ENCODE assay signal across 6 cellular contexts in genomic region chr22:24011735-24012068, GRCh38. TPM values are rescaled to one million over a fixed set of nuclear protein-coding genes. Genes with fewer than 3 reads are reported as not detected.
DNase-seq lines count a peak whose midpoint lies in the region; ATAC-seq and TF ChIP-seq lines count a peak whose summit lies in the region.

No MANE protein-coding gene starts in this region.

- H3K9me3 Mint-ChIP-seq in activated T-cell treated with anti-CD3 and anti-CD28 coated beads, Interleukin-2, amount 50 U/mL, for 72 hours: peaks cover 0 to 1% of the 10 kb centered on the region in 2 donors

- peak overlapping the region; percentile 97 for H3K4me3 ChIP-seq in colonic mucosa
- H3K4me3 ChIP-seq in psoas muscle: peak overlapping the region; percentile 100

- ATAC-seq in activated T-cell treated with anti-CD3 and anti-CD28 coated beads, Interleukin-2, amount 50 U/mL, for 72 hours (replicated peaks in 1 of 2): no peak
- peak in 1 of 4 donors; percentile 16 for ATAC-seq in psoas muscle

- H3K27ac ChIP-seq in colonic mucosa (peak overlapping the region; percentile 88), psoas muscle (peak overlapping the region; percentile 85)

- WGBS in psoas muscle, 3 donors: 0 to 1% (median 1%) methylated on average over 10 of the region's 10 CpGs

- H3K9me3 ChIP-seq in colonic mucosa (no peaks in the 10 kb centered on the region), psoas muscle (no peaks in the 10 kb centered on the region)

- intact Hi-C loops in colonic mucosa (cut with DNase I): no loop called here
- intact Hi-C loops in psoas muscle (cut with DNase I): no loop called here

- H3K4me1 Mint-ChIP-seq in activated T-cell treated with anti-CD3 and anti-CD28 coated beads, Interleukin-2, amount 50 U/mL, for 72 hours (ENCODE audit: low read depth): peaks cover 37% of the 10 kb centered on the region

- peak overlapping the region; percentile 85 for H3K27ac Mint-ChIP-seq in activated T-cell treated with anti-CD3 and anti-CD28 coated beads, Interleukin-2, amount 50 U/mL, for 72 hours

- no peaks in the 10 kb centered on the region for H3K27me3 Mint-ChIP-seq in activated T-cell treated with anti-CD3 and anti-CD28 coated beads, Interleukin-2, amount 50 U/mL, for 72 hours (ENCODE audit: low read depth)

- no peak for TF ChIP-seq CTCF in colonic mucosa (IDR thresholded peaks at IDR 0.05)
- no peak for TF ChIP-seq CTCF in psoas muscle (IDR thresholded peaks at IDR 0.05)

- H3K36me3 ChIP-seq in colonic mucosa (no peaks in the 10 kb centered on the region), psoas muscle (ENCODE audit: insufficient read depth in 1 of 2, low read depth in 1 of 2) (no peaks in the 10 kb centered on the region)

- no peaks in the 10 kb centered on the region for H3K27me3 ChIP-seq in colonic mucosa
- H3K27me3 ChIP-seq in psoas muscle (ENCODE audit: insufficient read depth in 3 of 3, low read length in 2 of 3): no peaks in the 10 kb centered on the region

- H3K4me1 ChIP-seq in colonic mucosa (no peaks in the 10 kb centered on the region), psoas muscle (peaks cover 11% of the 10 kb centered on the region)

- DNase-seq in activated T-cell treated with anti-CD3 and anti-CD28 coated beads, Interleukin-2, amount 50 U/mL, for 72 hours: no peak
- DNase-seq in activated T-cell treated with anti-CD3 and anti-CD28 coated beads for 4 hours (no peak), colonic mucosa (no peak), psoas muscle (no peak), NCI-H1694 (lab: John Stamatoyannopoulos, UW) (no peak), midbrain (lab: John Stamatoyannopoulos, UW) (no peak)

- peaks cover 0 to 5% of the 10 kb centered on the region in 2 donors for H3K36me3 Mint-ChIP-seq in activated T-cell treated with anti-CD3 and anti-CD28 coated beads, Interleukin-2, amount 50 U/mL, for 72 hours (ENCODE audit: insufficient read depth in 2 of 2)

- H3K4me3 Mint-ChIP-seq in activated T-cell treated with anti-CD3 and anti-CD28 coated beads, Interleukin-2, amount 50 U/mL, for 72 hours: peak overlapping the region; percentile 94

- peak overlapping the region; percentile 80 to 89 for H3K9ac ChIP-seq in colonic mucosa (ENCODE audit: low read depth in 2 of 2, low read length in 2 of 2)

RNA-seq across cellular contexts. Expression of gene CABIN1, which starts 0.6 kb away (rescaled TPM):
- total RNA-seq in activated T-cell treated with anti-CD3 and anti-CD28 coated beads, Interleukin-2, amount 50 U/mL, for 72 hours: 10 to 100 TPM; 69.2 to 73.4 TPM
- total RNA-seq in colonic mucosa (10 to 100 TPM; 46.3 to 85.2 TPM), psoas muscle (10 to 100 TPM; 14.9 to 23.8 (median 21.1) TPM)
- 10 to 100 TPM; 10.5 to 14.1 (median 14.0) TPM for polyA plus RNA-seq in psoas muscle

RNA-seq across cellular contexts. Expression of gene GSTT4, which starts 6.4 kb away (rescaled TPM):
- not detected for total RNA-seq in activated T-cell treated with anti-CD3 and anti-CD28 coated beads, Interleukin-2, amount 50 U/mL, for 72 hours
- total RNA-seq in colonic mucosa: not detected
- not detected for total RNA-seq in psoas muscle
- polyA plus RNA-seq in psoas muscle: not detected

RNA-seq across cellular contexts. Expression of gene GSTT2, which starts 31.8 kb away (rescaled TPM):
- not detected for total RNA-seq in activated T-cell treated with anti-CD3 and anti-CD28 coated beads, Interleukin-2, amount 50 U/mL, for 72 hours
- not detected for total RNA-seq in colonic mucosa
- under 1 TPM in 1 of 4 donors, not detected in 3; 0.34 TPM for total RNA-seq in psoas muscle
- under 1 TPM; 0.12 to 0.89 (median 0.25) TPM for polyA plus RNA-seq in psoas muscle

RNA-seq across cellular contexts. Expression of gene DDT, which starts 37.5 kb away (rescaled TPM):
- 10 to 100 TPM; 74.6 to 89.4 TPM for total RNA-seq in activated T-cell treated with anti-CD3 and anti-CD28 coated beads, Interleukin-2, amount 50 U/mL, for 72 hours
- total RNA-seq in colonic mucosa (100 to 1,000 TPM; 291 to 328 TPM), psoas muscle (10 to 100 TPM; 57.3 to 85.3 (median 82.9) TPM)
- 100 to 1,000 TPM; 155 to 239 (median 233) TPM for polyA plus RNA-seq in psoas muscle

RNA-seq across cellular contexts. Expression of gene DDTL, which starts 45.0 kb away (rescaled TPM):
- total RNA-seq in activated T-cell treated with anti-CD3 and anti-CD28 coated beads, Interleukin-2, amount 50 U/mL, for 72 hours: 1 to 10 TPM in 1 of 2 donors, under 1 TPM in 1; 0.95 to 3.4 TPM
- total RNA-seq in colonic mucosa (1 to 10 TPM; 3.0 to 4.7 TPM), psoas muscle (1 to 10 TPM in 1 of 4 donors, under 1 TPM in 3; 0.77 to 2.4 (median 0.96) TPM)
- polyA plus RNA-seq in psoas muscle: 1 to 10 TPM in 2 of 3 donors, under 1 TPM in 1; 0.94 to 6.6 (median 1.6) TPM
